25 cellular contexts compared by ENCODE assay signal in the genomic region with DNA sequence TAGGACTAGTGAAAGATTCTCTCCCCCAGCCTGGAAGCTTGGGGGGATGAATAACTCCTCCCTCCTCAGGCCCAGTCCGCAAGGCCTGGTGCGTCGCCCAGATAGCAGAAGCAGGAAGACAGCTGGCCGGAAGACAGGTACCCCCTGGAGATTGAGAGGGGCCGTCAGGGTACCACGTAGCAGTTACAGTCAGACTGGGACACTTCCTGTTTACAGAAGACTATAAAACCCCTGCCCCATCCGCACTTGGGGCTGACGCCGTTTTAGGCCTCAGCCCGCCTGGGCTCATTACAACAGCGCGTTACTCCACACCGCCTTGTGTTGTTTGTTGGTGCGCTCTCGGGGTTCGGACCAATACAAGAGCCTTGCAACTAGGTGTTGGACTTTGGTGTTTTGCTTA. TPM values are rescaled to one million over a fixed set of nuclear protein-coding genes. Genes with fewer than 3 reads are reported as not detected.
DNase-seq lines count a peak whose midpoint lies in the region; ATAC-seq and TF ChIP-seq lines count a peak whose summit lies in the region.
"Had no signal": no experiment of that assay in that cellular context is flagged by ENCODE, and none has a peak within 500 bp of the region (broad histone marks: within the 10 kb centered on the region; RNA-seq: fewer than 3 reads in every experiment).

No MANE protein-coding gene starts in this region.

- 20% methylated on average over 15 of the region's 16 CpGs for WGBS in HUES64

- peaks cover 2% of the 10 kb centered on the region for H3K27me3 Mint-ChIP-seq in endothelial cell (ENCODE audit: unreplicated experiment)
- H3K27me3 Mint-ChIP-seq: activated CD4-positive, alpha-beta memory T cell treated with anti-CD3 and anti-CD28 coated beads for 36 hours; activated naive CD4-positive, alpha-beta T cell treated with anti-CD3 and anti-CD28 coated beads, Interleukin-2, amount 50 U/mL, for 24 hours; T-helper 17 cell had no signal

- H3K9me3 Mint-ChIP-seq in endothelial cell (ENCODE audit: unreplicated experiment) = no peaks in the 10 kb centered on the region
- H3K9me3 Mint-ChIP-seq: activated CD4-positive, alpha-beta memory T cell treated with anti-CD3 and anti-CD28 coated beads for 36 hours; activated naive CD4-positive, alpha-beta T cell treated with anti-CD3 and anti-CD28 coated beads, Interleukin-2, amount 50 U/mL, for 24 hours; dendritic cell treated with granulocyte-macrophage colony-stimulating factor and Interleukin-4, amounts not matched to agents 40 ng/mL and 50 ng/mL, for 4 days had no signal

- H3K4me1 Mint-ChIP-seq in endothelial cell (ENCODE audit: unreplicated experiment) = peaks cover 81% of the 10 kb centered on the region
- H3K4me1 Mint-ChIP-seq: activated naive CD4-positive, alpha-beta T cell treated with anti-CD3 and anti-CD28 coated beads, Interleukin-2, amount 50 U/mL, for 24 hours; T-helper 17 cell had no signal

- H3K4me1 ChIP-seq in HUES64 (ENCODE audit: insufficient read depth, low read length) = peaks cover 95% of the 10 kb centered on the region
- H3K4me1 ChIP-seq: parathyroid adenoma had no signal

- H3K27ac ChIP-seq in HUES64 (ENCODE audit: low read depth, low read length) = peak overlapping the region; percentile 57; the same call in 1 of the 2 replicates
- H3K27ac ChIP-seq: parathyroid adenoma, SK-N-MC, spleen, transverse colon had no signal

- no peaks in the 10 kb centered on the region for H3K9me3 ChIP-seq in HUES64 (ENCODE audit: insufficient read depth, low read depth, low read length)
- H3K9me3 ChIP-seq: MG63, spleen, transverse colon had no signal

- no peak overlapping the region for H3K9ac ChIP-seq in HUES64 (ENCODE audit: low read depth, low read length)
- H3K9ac ChIP-seq: parathyroid adenoma had no signal

- no peak overlapping the region for H3K4me3 Mint-ChIP-seq in endothelial cell (ENCODE audit: unreplicated experiment)
- H3K4me3 Mint-ChIP-seq: activated CD4-positive, alpha-beta memory T cell treated with anti-CD3 and anti-CD28 coated beads for 36 hours; activated naive CD4-positive, alpha-beta T cell treated with anti-CD3 and anti-CD28 coated beads, Interleukin-2, amount 50 U/mL, for 24 hours; dendritic cell treated with granulocyte-macrophage colony-stimulating factor and Interleukin-4, amounts not matched to agents 40 ng/mL and 50 ng/mL, for 4 days; T-helper 17 cell had no signal

- DNase-seq in endothelial cell (ENCODE audit: low spot score) = peak; percentile 55
- DNase-seq in putamen (ENCODE audit: low spot score) = peak; percentile 37
- DNase-seq in activated effector memory CD4-positive, alpha-beta T cell treated with anti-CD3 and anti-CD28 coated beads, Interleukin-2, amount 50 U/mL, for 16 hours = no peak
- DNase-seq in activated CD8-positive, alpha-beta memory T cell treated with anti-CD3 and anti-CD28 coated beads, Interleukin-2, amount 50 U/mL, for 48 hours = no peak
- DNase-seq: activated CD4-positive, alpha-beta memory T cell treated with anti-CD3 and anti-CD28 coated beads for 36 hours; activated CD4-positive, CD25-positive, alpha-beta regulatory T cell treated with anti-CD3 and anti-CD28 coated beads, Interleukin-2, amount 50 U/mL, for 72 hours; activated CD8-positive, alpha-beta memory T cell treated with anti-CD3 and anti-CD28 coated beads, Interleukin-2, amount 50 U/mL, for 4 hours; amygdala; MG63; NCI-H1417; NCI-H2081 treated with DMSO at 0.1 percent for 48 hours; NCI-H345; right cardiac atrium; spleen; T-helper 17 cell; transverse colon had no signal

- H3K27me3 ChIP-seq in HUES64 (ENCODE audit: insufficient read depth, low read length) = no peaks in the 10 kb centered on the region
- H3K27me3 ChIP-seq: MG63, spleen, transverse colon had no signal

- H3K4me3 ChIP-seq in HUES64 (ENCODE audit: low read length) = peak overlapping the region; percentile 15; the same call in 1 of the 2 replicates
- H3K4me3 ChIP-seq: lung, MG63, SK-N-MC, spleen, transverse colon had no signal

- H3K36me3 ChIP-seq in HUES64 (ENCODE audit: insufficient read depth, low read length) = peaks cover 29% of the 10 kb centered on the region
- H3K36me3 ChIP-seq: MG63, spleen, transverse colon had no signal

- ATAC-seq in GM18907 (IDR thresholded peaks at IDR 0.05; ENCODE audit: unreplicated experiment) (peak; percentile 42), GM19324 (IDR thresholded peaks at IDR 0.05; ENCODE audit: low FRiP score, unreplicated experiment) (no peak)
- ATAC-seq: right cardiac atrium, T-helper 17 cell had no signal

- H3K27ac Mint-ChIP-seq in endothelial cell (ENCODE audit: unreplicated experiment) = peak overlapping the region; percentile 90
- H3K27ac Mint-ChIP-seq: activated CD4-positive, alpha-beta memory T cell treated with anti-CD3 and anti-CD28 coated beads for 36 hours; activated naive CD4-positive, alpha-beta T cell treated with anti-CD3 and anti-CD28 coated beads, Interleukin-2, amount 50 U/mL, for 24 hours; dendritic cell treated with granulocyte-macrophage colony-stimulating factor and Interleukin-4, amounts not matched to agents 40 ng/mL and 50 ng/mL, for 4 days; T-helper 17 cell had no signal

- no peaks in the 10 kb centered on the region for H3K36me3 Mint-ChIP-seq in endothelial cell (ENCODE audit: low read depth, unreplicated experiment)
- H3K36me3 Mint-ChIP-seq: activated CD4-positive, alpha-beta memory T cell treated with anti-CD3 and anti-CD28 coated beads for 36 hours had no signal

- TF ChIP-seq CTCF in endothelial cell (IDR thresholded peaks at IDR 0.05; ENCODE audit: unreplicated experiment) = no peak

RNA-seq across cellular contexts. Expression of gene SEMA6A, which starts 15.4 kb away (rescaled TPM):
- polyA plus RNA-seq in HUES64 (2013, experiment 1 of 2) = 146 TPM
- polyA plus RNA-seq in HUES64 (2013, experiment 2 of 2) = 175 TPM
- 180 TPM for total RNA-seq in endothelial cell (ENCODE audit: unreplicated experiment)
- total RNA-seq: activated CD4-positive, alpha-beta memory T cell treated with anti-CD3 and anti-CD28 coated beads for 36 hours; OCI-LY7 had no signal

Comparison
In these comparisons a context has a peak if more than half of its experiments do, and no peak if none do; other contexts are left out.
1. DNase-seq: peak in endothelial cell (single experiment) and putamen (single experiment); none in activated effector memory CD4-positive, alpha-beta T cell treated with anti-CD3 and anti-CD28 coated beads, Interleukin-2, amount 50 U/mL, for 16 hours (single experiment) and activated CD8-positive, alpha-beta memory T cell treated with anti-CD3 and anti-CD28 coated beads, Interleukin-2, amount 50 U/mL, for 48 hours (single experiment).